8 cellular contexts compared by ENCODE assay signal in genomic region chr4:6926681-6927478, GRCh38. TPM values are rescaled to one million over a fixed set of nuclear protein-coding genes. Genes with fewer than 3 reads are reported as not detected.
DNase-seq lines count a peak whose midpoint lies in the region; ATAC-seq and TF ChIP-seq lines count a peak whose summit lies in the region.

No MANE protein-coding gene starts in this region.

- peak; percentile 32 for TF ChIP-seq POLR2A in esophagus muscularis mucosa (IDR thresholded peaks at IDR 0.05; ENCODE audit: low read depth)

- peaks cover 10 to 34% (median 28%) of the 10 kb centered on the region in 4 donors for H3K36me3 ChIP-seq in esophagus muscularis mucosa

- no peaks in the 10 kb centered on the region for H3K9me3 ChIP-seq in esophagus muscularis mucosa

- ATAC-seq in HG02973 (IDR thresholded peaks at IDR 0.05; ENCODE audit: unreplicated experiment) (no peak), HG03039 (IDR thresholded peaks at IDR 0.05; ENCODE audit: unreplicated experiment) (no peak)

- WGBS in esophagus muscularis mucosa = 80% methylated on average over 12 of the region's 13 CpGs

- intact Hi-C loops in esophagus muscularis mucosa (cut with DNase I) = no loop called here

- no peak overlapping the region for H3K4me3 ChIP-seq in esophagus muscularis mucosa
- no peak overlapping the region for H3K4me3 ChIP-seq in retinal pigment epithelial cell (ENCODE audit: low read length)

- no peaks in the 10 kb centered on the region for H3K27me3 ChIP-seq in esophagus muscularis mucosa

- H3K4me1 ChIP-seq in esophagus muscularis mucosa = peaks cover 9 to 40% (median 22%) of the 10 kb centered on the region in 4 donors

- TF ChIP-seq EP300 in esophagus muscularis mucosa (IDR thresholded peaks at IDR 0.05) = no peak

- no peak for TF ChIP-seq CTCF in esophagus muscularis mucosa (IDR thresholded peaks at IDR 0.05)
- TF ChIP-seq CTCF in retinal pigment epithelial cell (conservative IDR thresholded peaks at IDR 0.05; ENCODE audit: low read depth, low read length) = no peak

- peak; percentile 53 for DNase-seq in COLO829 (ENCODE audit: low spot score)
- DNase-seq in activated CD4-positive, alpha-beta T cell treated with anti-CD3 and anti-CD28 coated beads for 4 hours = peak; percentile 80 to 85
- DNase-seq in esophagus muscularis mucosa (ENCODE audit: extremely low spot score) = no peak
- DNase-seq in retinal pigment epithelial cell (ENCODE audit: low read depth) = peak; percentile 89
- DNase-seq in anterior cingulate cortex (lab: John Stamatoyannopoulos, UW) = no peak
- no peak for DNase-seq in NCI-H1048 (lab: John Stamatoyannopoulos, UW)

- peak overlapping the region; percentile 42 to 57 (median 52) for H3K27ac ChIP-seq in esophagus muscularis mucosa (replicated peaks in 1 of 4)

RNA-seq across cellular contexts. Expression of gene TBC1D14, which starts 17.3 kb away (rescaled TPM):
- total RNA-seq in esophagus muscularis mucosa = 10 to 100 TPM; 37.0 to 49.4 (median 44.2) TPM

Comparison
In these comparisons a context has a peak if more than half of its experiments do, and no peak if none do; other contexts are left out.
1. DNase-seq: peak in COLO829 (single experiment), activated CD4-positive, alpha-beta T cell treated with anti-CD3 and anti-CD28 coated beads for 4 hours (2 of 2) and retinal pigment epithelial cell (single experiment); none in esophagus muscularis mucosa (single experiment), anterior cingulate cortex (0 of 58) and NCI-H1048 (single experiment).